In the genomic region with DNA sequence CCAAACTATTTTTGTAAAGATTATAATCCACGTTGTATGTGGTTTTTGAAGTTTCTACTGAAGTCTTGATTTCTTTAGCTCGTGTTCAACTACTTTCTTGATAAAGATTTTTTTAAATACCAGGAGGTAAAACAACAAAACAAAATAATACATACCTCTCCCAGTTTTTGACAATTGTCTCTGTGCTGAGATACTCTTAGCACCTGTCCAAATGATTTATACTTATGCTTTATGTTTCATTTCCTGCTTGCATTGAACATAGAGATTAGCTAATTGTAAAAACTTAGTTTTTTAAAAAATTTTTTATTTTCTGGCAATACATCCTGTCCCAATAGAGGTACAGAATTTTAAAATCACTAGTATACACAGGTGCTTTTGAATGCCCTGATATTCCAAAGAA, we compare ENCODE assay signal across 1 cellular context.
TF ChIP-seq lines count a peak whose summit lies in the region.

No MANE protein-coding gene starts in this region.

TF ChIP-seq in K562, 482 proteins besides CTCF, POLR2A, EP300 and RAD21 (continued from another document):
- TF ChIP-seq PBX2 (CRISPR knock-in tag; IDR thresholded peaks at IDR 0.05; ENCODE audit: low read depth) (no peak), PBX2 (tag; conservative IDR thresholded peaks at IDR 0.05; ENCODE audit: low read depth) (peak; percentile 42)
